In genomic region chr5:169165052-169165451, GRCh38 we compare ENCODE assay signal across 2 cellular contexts.
TF ChIP-seq lines count a peak whose summit lies in the region.

No MANE protein-coding gene starts in this region.

TF ChIP-seq in endothelial cell of umbilical vein, 7 proteins besides CTCF, POLR2A, EP300 and RAD21:
- no peak for TF ChIP-seq FOS (IDR thresholded peaks at IDR 0.05; ENCODE audit: borderline replicate concordance, insufficient read depth, low read length)
- TF ChIP-seq EZH2 (IDR thresholded peaks at IDR 0.05; ENCODE audit: borderline replicate concordance, low read depth, low read length, severe bottlenecking), result no peak
- TF ChIP-seq MAX (IDR thresholded peaks at IDR 0.05; ENCODE audit: insufficient read depth, insufficient read length), result no peak
- TF ChIP-seq GATA2 (IDR thresholded peaks at IDR 0.05; ENCODE audit: insufficient read depth, insufficient read length, low read depth, low read length), result no peak
- TF ChIP-seq POLR2AphosphoS5 (IDR thresholded peaks at IDR 0.05; ENCODE audit: insufficient read depth, low read depth, low read length), result no peak
- no peak for TF ChIP-seq MYC (IDR thresholded peaks at IDR 0.05; ENCODE audit: low read depth, low read length)
- no peak for TF ChIP-seq JUN (IDR thresholded peaks at IDR 0.05; ENCODE audit: borderline replicate concordance, insufficient read depth, insufficient read length, low read depth)

TF ChIP-seq in WTC11, 78 proteins besides CTCF, POLR2A, EP300 and RAD21:
- no peak for TF ChIP-seq TP53 (CRISPR knock-in tag; IDR thresholded peaks at IDR 0.05)
- no peak for TF ChIP-seq ATF2 (CRISPR knock-in tag; IDR thresholded peaks at IDR 0.05; ENCODE audit: borderline replicate concordance, low read depth)
- TF ChIP-seq SMAD4 (CRISPR knock-in tag; IDR thresholded peaks at IDR 0.05), result no peak
- TF ChIP-seq HMGA2 (CRISPR knock-in tag; IDR thresholded peaks at IDR 0.05), result no peak
- TF ChIP-seq ZMAT4 (CRISPR knock-in tag; IDR thresholded peaks at IDR 0.05), result no peak
- TF ChIP-seq ZNF317 (CRISPR knock-in tag; IDR thresholded peaks at IDR 0.05; ENCODE audit: borderline replicate concordance, low read depth), result no peak
- no peak for TF ChIP-seq RELA (CRISPR knock-in tag; IDR thresholded peaks at IDR 0.05; ENCODE audit: borderline replicate concordance)
- no peak for TF ChIP-seq FOXP4 (CRISPR knock-in tag; IDR thresholded peaks at IDR 0.05)
- no peak for TF ChIP-seq MYBL2 (CRISPR knock-in tag; IDR thresholded peaks at IDR 0.05)
- no peak for TF ChIP-seq ARID4B (CRISPR knock-in tag; IDR thresholded peaks at IDR 0.05; ENCODE audit: borderline replicate concordance)
- no peak for TF ChIP-seq IRF1 (CRISPR knock-in tag; IDR thresholded peaks at IDR 0.05)
- TF ChIP-seq MLX (CRISPR knock-in tag; IDR thresholded peaks at IDR 0.05), result no peak
- no peak for TF ChIP-seq OVOL2 (CRISPR knock-in tag; IDR thresholded peaks at IDR 0.05; ENCODE audit: borderline replicate concordance)
- no peak for TF ChIP-seq ZSCAN18 (CRISPR knock-in tag; IDR thresholded peaks at IDR 0.05)
- no peak for TF ChIP-seq TEAD1 (CRISPR knock-in tag; IDR thresholded peaks at IDR 0.05)
- no peak for TF ChIP-seq MAX (CRISPR knock-in tag; IDR thresholded peaks at IDR 0.05)
- no peak for TF ChIP-seq ZNF532 (CRISPR knock-in tag; IDR thresholded peaks at IDR 0.05; ENCODE audit: borderline replicate concordance)
- TF ChIP-seq NFYB (CRISPR knock-in tag; conservative IDR thresholded peaks at IDR 0.05; ENCODE audit: low read depth), result no peak
- no peak for TF ChIP-seq ELF4 (CRISPR knock-in tag; IDR thresholded peaks at IDR 0.05; ENCODE audit: low read depth)
TF ChIP-seq in WTC11: peak in this region for 0.
